ENCODE assay signal across 15 cellular contexts in the genomic region with DNA sequence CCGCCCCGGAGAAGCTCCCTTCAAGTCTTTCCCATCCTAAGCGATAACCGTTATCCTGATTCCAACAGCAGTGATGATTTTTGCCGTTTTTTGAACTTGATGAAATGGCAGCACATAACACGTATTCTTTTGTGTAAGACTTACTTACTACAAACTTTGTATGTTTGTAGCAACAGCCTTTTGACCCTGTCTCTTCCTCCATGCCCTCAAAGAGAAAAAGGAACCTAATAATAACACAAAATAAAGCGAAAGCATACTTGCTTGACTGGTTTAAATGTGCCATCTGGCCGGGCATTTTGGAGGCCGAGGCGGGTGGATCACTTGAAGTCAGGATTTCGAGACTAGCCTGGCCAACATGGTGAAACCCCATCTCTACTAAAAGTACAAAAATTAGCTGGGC. TPM values are rescaled to one million over a fixed set of nuclear protein-coding genes. Genes with fewer than 3 reads are reported as not detected.
DNase-seq lines count a peak whose midpoint lies in the region; ATAC-seq and TF ChIP-seq lines count a peak whose summit lies in the region.
"Had no signal": no experiment of that assay in that cellular context is flagged by ENCODE, and none has a peak within 500 bp of the region (broad histone marks: within the 10 kb centered on the region; RNA-seq: fewer than 3 reads in every experiment).

No MANE protein-coding gene starts in this region.

- peak overlapping the region; percentile 28; the same call in 1 of the 2 replicates for H2AFZ ChIP-seq in Loucy (ENCODE audit: low read length)

- H3K9me2 ChIP-seq in Loucy (replicated peaks; ENCODE audit: low read depth, low read length), result no peaks in the 10 kb centered on the region

- H3K9me3 ChIP-seq in Loucy (ENCODE audit: insufficient read depth, low read depth, low read length), result no peaks in the 10 kb centered on the region
- H3K9me3 ChIP-seq in right cardiac atrium (ENCODE audit: control insufficient read depth, low read length), result no peaks in the 10 kb centered on the region
- H3K9me3 ChIP-seq: right lobe of liver, tibial nerve had no signal

- H3F3A ChIP-seq in Loucy (ENCODE audit: low read depth), result no peaks in the 10 kb centered on the region

- no peaks in the 10 kb centered on the region for H3K79me2 ChIP-seq in Loucy (ENCODE audit: insufficient read depth, low read length)

- no peaks in the 10 kb centered on the region for H3K36me3 ChIP-seq in Loucy (ENCODE audit: insufficient read depth, low read length)
- H3K36me3 ChIP-seq: right lobe of liver, tibial nerve had no signal

- peaks cover 3% of the 10 kb centered on the region for H3K9me3 Mint-ChIP-seq in T-helper 2 cell treated with Interferon-gamma antibody and Interleukin-4, amounts not matched to agents 5 μg/mL and 100 μg/mL, for 36 hours
- peaks cover 3% of the 10 kb centered on the region for H3K9me3 Mint-ChIP-seq in stimulated activated memory B cell treated with anti-CD40 and anti-IgM and Interleukin-4, amounts not matched to agents 10 μg/mL and 1 μg/mL and 100 μg/mL, for 72 hours

- no peaks in the 10 kb centered on the region for H3K4me1 ChIP-seq in Loucy (ENCODE audit: insufficient read depth, low read length, poor library complexity, severe bottlenecking)
- peaks cover 3% of the 10 kb centered on the region for H3K4me1 ChIP-seq in right cardiac atrium (ENCODE audit: control insufficient read depth, insufficient read depth, low read length)
- H3K4me1 ChIP-seq: right lobe of liver, tibial nerve had no signal

- H3K27ac Mint-ChIP-seq in T-helper 2 cell treated with Interferon-gamma antibody and Interleukin-4, amounts not matched to agents 5 μg/mL and 100 μg/mL, for 36 hours, result no peak overlapping the region
- H3K27ac Mint-ChIP-seq in stimulated activated memory B cell treated with anti-CD40 and anti-IgM and Interleukin-4, amounts not matched to agents 10 μg/mL and 1 μg/mL and 100 μg/mL, for 72 hours, result peak overlapping the region; percentile 91

- no peak for DNase-seq in T-helper 2 cell treated with Interferon-gamma antibody and Interleukin-4, amounts not matched to agents 5 μg/mL and 100 μg/mL, for 36 hours (ENCODE audit: low spot score)
- DNase-seq in T-helper 2 cell (no peak), foreskin melanocyte (no peak), right cardiac atrium (no peak), globus pallidus (ENCODE audit: low spot score) (no peak)
- DNase-seq: activated CD8-positive, alpha-beta memory T cell treated with anti-CD3 and anti-CD28 coated beads for 24 hours; cortex of kidney; DMS 273 treated with DMSO at 0.1 percent for 48 hours; islet precursor cell; NCI-H2107; right lobe of liver had no signal

- intact Hi-C loops in right cardiac atrium (cut with DNase I), result loop anchor here in 1 of 4 donors (10.0 kb wide), 1 partner anchor 71 kb away; a partner anchor contains a TSS

- no peak overlapping the region for H3K4me3 ChIP-seq in Loucy (ENCODE audit: low read length, poor library complexity, severe bottlenecking)
- no peak overlapping the region for H3K4me3 ChIP-seq in right cardiac atrium (ENCODE audit: low read length)
- H3K4me3 ChIP-seq: right lobe of liver, tibial nerve had no signal

- H3K27me3 Mint-ChIP-seq in T-helper 2 cell treated with Interferon-gamma antibody and Interleukin-4, amounts not matched to agents 5 μg/mL and 100 μg/mL, for 36 hours (ENCODE audit: low read depth), result no peaks in the 10 kb centered on the region
- no peaks in the 10 kb centered on the region for H3K27me3 Mint-ChIP-seq in stimulated activated memory B cell treated with anti-CD40 and anti-IgM and Interleukin-4, amounts not matched to agents 10 μg/mL and 1 μg/mL and 100 μg/mL, for 72 hours

- no peaks in the 10 kb centered on the region for H3K36me3 Mint-ChIP-seq in T-helper 2 cell treated with Interferon-gamma antibody and Interleukin-4, amounts not matched to agents 5 μg/mL and 100 μg/mL, for 36 hours (ENCODE audit: low read depth)
- H3K36me3 Mint-ChIP-seq in stimulated activated memory B cell treated with anti-CD40 and anti-IgM and Interleukin-4, amounts not matched to agents 10 μg/mL and 1 μg/mL and 100 μg/mL, for 72 hours, result no peaks in the 10 kb centered on the region

- H3K4me3 Mint-ChIP-seq in T-helper 2 cell treated with Interferon-gamma antibody and Interleukin-4, amounts not matched to agents 5 μg/mL and 100 μg/mL, for 36 hours, result peak overlapping the region; percentile 49
- peak overlapping the region; percentile 72 for H3K4me3 Mint-ChIP-seq in stimulated activated memory B cell treated with anti-CD40 and anti-IgM and Interleukin-4, amounts not matched to agents 10 μg/mL and 1 μg/mL and 100 μg/mL, for 72 hours

- ATAC-seq in HG02623 (IDR thresholded peaks at IDR 0.05; ENCODE audit: unreplicated experiment) (peak; percentile 7), right cardiac atrium (no peak)
- ATAC-seq in stimulated activated memory B cell treated with anti-CD40 and anti-IgM and Interleukin-4, amounts not matched to agents 10 μg/mL and 1 μg/mL and 100 μg/mL, for 72 hours, result peak; percentile 75

- 73% methylated on average over 9 of the region's 11 CpGs for WGBS in right cardiac atrium

- no peaks in the 10 kb centered on the region for H3K27me3 ChIP-seq in Loucy (ENCODE audit: insufficient read depth, low read length, poor library complexity, severe bottlenecking)
- no peaks in the 10 kb centered on the region for H3K27me3 ChIP-seq in right cardiac atrium (ENCODE audit: control insufficient read depth, insufficient read depth)
- H3K27me3 ChIP-seq: right lobe of liver, tibial nerve had no signal

- peaks cover 38% of the 10 kb centered on the region for H3K4me1 Mint-ChIP-seq in T-helper 2 cell treated with Interferon-gamma antibody and Interleukin-4, amounts not matched to agents 5 μg/mL and 100 μg/mL, for 36 hours (ENCODE audit: low read depth)
- peaks cover 52% of the 10 kb centered on the region for H3K4me1 Mint-ChIP-seq in stimulated activated memory B cell treated with anti-CD40 and anti-IgM and Interleukin-4, amounts not matched to agents 10 μg/mL and 1 μg/mL and 100 μg/mL, for 72 hours

- no peak overlapping the region for H3K9ac ChIP-seq in Loucy (ENCODE audit: low read depth, low read length, poor library complexity, severe bottlenecking)

- H4K20me1 ChIP-seq in Loucy (ENCODE audit: insufficient read depth, low read length, poor library complexity, severe bottlenecking), result no peaks in the 10 kb centered on the region

- no peak overlapping the region for H3K4me2 ChIP-seq in Loucy (ENCODE audit: low read depth, low read length, poor library complexity, severe bottlenecking)

- H3K27ac ChIP-seq in right cardiac atrium (ENCODE audit: low read length), result no peak overlapping the region
- H3K27ac ChIP-seq: tibial nerve had no signal

- TF ChIP-seq CTCF in Loucy (conservative IDR thresholded peaks at IDR 0.05; ENCODE audit: low read length), result no peak

RNA-seq across cellular contexts. Expression of a gene that starts 26.4 kb away (rescaled TPM):
- total RNA-seq in right cardiac atrium, result 1 to 10 TPM; 6.9 to 7.3 (median 7.3) TPM
- 6.0 TPM for polyA plus RNA-seq in right cardiac atrium

Comparison
In these comparisons a context has a peak if more than half of its experiments do, and no peak if none do; other contexts are left out.
1. ATAC-seq: peak in HG02623 (single experiment) and stimulated activated memory B cell treated with anti-CD40 and anti-IgM and Interleukin-4, amounts not matched to agents 10 μg/mL and 1 μg/mL and 100 μg/mL, for 72 hours (single experiment); none in right cardiac atrium (0 of 2).